ENCODE assay signal across 8 cellular contexts in genomic region chr14:34227834-34228662, GRCh38.
DNase-seq lines count a peak whose midpoint lies in the region; ATAC-seq and TF ChIP-seq lines count a peak whose summit lies in the region.

No MANE protein-coding gene starts in this region.

- no peak overlapping the region for H3K4me3 ChIP-seq in AG10803 (ENCODE audit: low read length)

- ATAC-seq in GM18870 (IDR thresholded peaks at IDR 0.05; ENCODE audit: unreplicated experiment): peak; percentile 71
- ATAC-seq in HG03108 (IDR thresholded peaks at IDR 0.05; ENCODE audit: unreplicated experiment): peak; percentile 74

- DNase-seq in AG10803 (ENCODE audit: low read depth) (peak; percentile 40), NCI-H345 treated with DMSO at 0.1 percent for 48 hours (lab: John Stamatoyannopoulos, UW; ENCODE audit: unreplicated experiment) (peak; percentile 28), ecto neural progenitor cell (ENCODE audit: low spot score) (peak; percentile 81), medulla oblongata (ENCODE audit: extremely low spot score) (peak; percentile 80)
- peak; percentile 25 to 29 for DNase-seq in activated CD4-positive, alpha-beta T cell treated with anti-CD3 and anti-CD28 coated beads, Interleukin-2, amount 50 U/mL, for 24 hours (ENCODE audit: low read depth in 1 of 2, low spot score in 1 of 2)
- peak; percentile 13 for DNase-seq in stimulated activated CD8-positive, alpha-beta memory T cell treated with anti-CD3 and anti-CD28 coated beads, Interleukin-15, amount 100 ng/mL, for 24 hours (ENCODE audit: low read depth)

- peak; percentile 81 for TF ChIP-seq CTCF in AG10803 (conservative IDR thresholded peaks at IDR 0.05; ENCODE audit: low read length)

Comparison
In these comparisons a context has a peak if more than half of its experiments do, and no peak if none do; other contexts are left out.
1. DNase-seq: peak in every context shown above with its lines; median percentile 81 in ecto neural progenitor cell; 80 in medulla oblongata; 40 in AG10803; 28 in NCI-H345 treated with DMSO at 0.1 percent for 48 hours; 27 in activated CD4-positive, alpha-beta T cell treated with anti-CD3 and anti-CD28 coated beads, Interleukin-2, amount 50 U/mL, for 24 hours; 13 in stimulated activated CD8-positive, alpha-beta memory T cell treated with anti-CD3 and anti-CD28 coated beads, Interleukin-15, amount 100 ng/mL, for 24 hours.